17 cellular contexts compared by ENCODE assay signal in genomic region chr11:92976681-92977080, GRCh38.
"Had no signal": no experiment of that assay in that cellular context is flagged by ENCODE, and none has a peak within 500 bp of the region (broad histone marks: within the 10 kb centered on the region; RNA-seq: fewer than 3 reads in every experiment).

No MANE protein-coding gene starts in this region.

- DNase-seq: dermis blood vessel endothelial cell; dorsolateral prefrontal cortex; effector CD4-positive, alpha-beta T cell; effector memory CD4-positive, alpha-beta T cell; foreskin keratinocyte; gastrocnemius medialis; glutamatergic neuron; head of caudate nucleus; heart right ventricle; hippocampal formation; left cardiac atrium; left lung; left ventricle myocardium superior; lower lobe of right lung; mesenchymal stem cell; mucosa of descending colon; naive B cell had no signal
